ENCODE assay signal across 8 cellular contexts in the genomic region with DNA sequence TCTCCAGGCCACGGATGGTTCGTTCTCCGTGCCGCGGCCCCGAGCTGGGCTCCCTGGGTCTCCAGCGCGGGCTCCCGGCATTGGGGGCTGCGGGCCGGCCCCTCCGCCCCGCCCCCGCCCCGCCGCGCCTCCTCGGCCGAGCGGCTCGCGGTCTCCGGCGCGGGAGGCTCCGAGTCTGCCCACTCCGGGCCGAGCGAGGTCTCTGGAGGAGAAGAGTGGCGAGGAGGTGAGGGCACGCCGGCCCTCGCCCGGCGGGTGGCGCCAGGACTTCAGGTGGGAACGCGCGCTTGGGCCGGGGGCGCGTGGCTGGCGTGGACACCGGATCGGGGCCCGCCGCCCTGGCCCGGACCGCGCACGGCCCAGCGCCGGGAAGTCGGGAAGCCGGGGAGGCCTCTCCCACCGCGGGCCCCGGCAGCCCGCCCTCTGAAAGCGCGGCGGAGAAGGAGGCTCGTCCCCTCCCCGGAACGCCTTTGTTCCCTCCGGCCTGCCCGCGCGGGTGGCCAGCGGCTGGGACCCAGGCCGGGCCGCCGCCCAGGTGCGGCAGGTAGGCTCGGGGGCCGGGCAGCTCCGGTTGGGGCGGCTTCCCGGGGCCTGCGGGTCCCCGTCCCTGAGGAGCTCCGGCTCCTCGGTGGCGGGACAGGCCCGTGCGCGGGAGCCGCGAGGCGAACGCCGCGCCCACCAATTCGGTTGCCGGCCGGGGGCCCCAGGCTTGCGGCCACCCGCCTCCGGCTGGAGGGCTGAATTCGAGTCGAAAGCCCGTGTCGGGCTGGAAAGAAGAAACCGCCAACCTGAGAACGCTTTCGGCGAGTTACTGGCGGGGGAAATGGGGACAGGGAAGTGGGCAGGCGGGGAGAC. TPM values are rescaled to one million over a fixed set of nuclear protein-coding genes. Genes with fewer than 3 reads are reported as not detected.
DNase-seq lines count a peak whose midpoint lies in the region; ATAC-seq and TF ChIP-seq lines count a peak whose summit lies in the region.

No MANE protein-coding gene starts in this region.

- TF ChIP-seq POLR2A in upper lobe of left lung (IDR thresholded peaks at IDR 0.05) = peak in 1 of 4 donors; percentile 15

- H3K36me3 ChIP-seq in mucosa of rectum (ENCODE audit: control insufficient read depth in 2 of 2, insufficient read depth in 2 of 2, low read length in 2 of 2) (peaks cover 0 to 2% of the 10 kb centered on the region in 2 donors), upper lobe of left lung (no peaks in the 10 kb centered on the region)

- TF ChIP-seq CTCF in CD4-positive, alpha-beta T cell (IDR thresholded peaks at IDR 0.05) = no peak
- TF ChIP-seq CTCF in activated B cell treated with CpG ODN at 0.5 μM for 24 hours (IDR thresholded peaks at IDR 0.05) (no peak), epithelial cell of esophagus (IDR thresholded peaks at IDR 0.05; ENCODE audit: insufficient read depth, low read depth, low read length, missing control alignments) (no peak), upper lobe of left lung (IDR thresholded peaks at IDR 0.05) (peak in 5 of 6 experiments; percentile 6 to 32 (median 27))

- H3K9me3 ChIP-seq in CD4-positive, alpha-beta T cell (ENCODE audit: control insufficient read depth, low read length) = no peaks in the 10 kb centered on the region
- no peaks in the 10 kb centered on the region for H3K9me3 ChIP-seq in mucosa of rectum (ENCODE audit: control insufficient read depth in 2 of 2, low read length in 2 of 2)
- no peaks in the 10 kb centered on the region for H3K9me3 ChIP-seq in upper lobe of left lung

- no peak for TF ChIP-seq EP300 in upper lobe of left lung (IDR thresholded peaks at IDR 0.05)

- CTCF ChIA-PET in CD4-positive, alpha-beta T cell (lab: Charles Lee) = interaction anchor here (2.4 kb wide), 1 partner anchor 128 kb away, joined by 7 read pairs; no protein-coding TSS in a partner anchor
- CTCF ChIA-PET in activated B cell treated with CpG ODN at 0.5 μM for 24 hours (lab: Charles Lee) = interaction anchor here (1.3 to 3.6 kb wide), 2 partner anchors 129 to 131 kb away, joined by 3 to 18 read pairs; no protein-coding TSS in a partner anchor

- peak overlapping the region; percentile 77 for H3K4me3 Mint-ChIP-seq in CD4-positive, alpha-beta T cell
- H3K4me3 Mint-ChIP-seq in activated B cell treated with CpG ODN at 0.5 μM for 24 hours = peak overlapping the region; percentile 78

- no peak overlapping the region for H3K27ac Mint-ChIP-seq in CD4-positive, alpha-beta T cell
- H3K27ac Mint-ChIP-seq in activated B cell treated with CpG ODN at 0.5 μM for 24 hours = no peak overlapping the region

- 2 to 6% methylated on average over 7 to 32 of the region's 109 CpGs for WGBS in upper lobe of left lung, 2 donors

- H3K36me3 Mint-ChIP-seq in CD4-positive, alpha-beta T cell (ENCODE audit: low read depth) = no peaks in the 10 kb centered on the region
- no peaks in the 10 kb centered on the region for H3K36me3 Mint-ChIP-seq in activated B cell treated with CpG ODN at 0.5 μM for 24 hours (ENCODE audit: low read depth)

- POLR2A ChIA-PET in CD4-positive, alpha-beta T cell (lab: Charles Lee) = interaction anchor here (1.1 to 1.7 kb wide), 2 partner anchors 31 to 155 kb away, joined by 3 to 5 read pairs; a partner anchor contains a TSS
- POLR2A ChIA-PET in activated B cell treated with CpG ODN at 0.5 μM for 24 hours (lab: Charles Lee) = no interaction called here

- intact Hi-C loops in CD4-positive, alpha-beta T cell (cut with DNase I, micrococcal nuclease) = loop anchor here in 1 of 2 experiments (5.0 kb wide), 1 partner anchor 33 kb away; no protein-coding TSS in a partner anchor
- intact Hi-C loops in activated B cell treated with CpG ODN at 0.5 μM for 24 hours (cut with micrococcal nuclease) = loop anchor here (1.0 to 10.0 kb wide), 4 partner anchors 32 to 129 kb away; no protein-coding TSS in a partner anchor

- no peak overlapping the region for H3K27ac ChIP-seq in CD4-positive, alpha-beta T cell (ENCODE audit: low read depth, low read length)
- H3K27ac ChIP-seq in mucosa of rectum (ENCODE audit: low read depth in 2 of 2, low read length in 2 of 2) (peak overlapping the region; percentile 88 to 95), upper lobe of left lung (peak overlapping the region; percentile 92 to 95 (median 95))

- peak overlapping the region; percentile 86 to 100 for H3K9ac ChIP-seq in mucosa of rectum (ENCODE audit: low read depth in 1 of 2, low read length in 2 of 2)

- peak in 1 of 10 experiments; percentile 15 for DNase-seq in CD4-positive, alpha-beta T cell
- DNase-seq in activated B cell treated with CpG ODN at 0.5 μM for 24 hours (peak; percentile 38), epithelial cell of esophagus (ENCODE audit: low read depth) (no peak), upper lobe of left lung (peak; percentile 68 to 92)
- no peak for DNase-seq in stimulated activated naive CD4-positive, alpha-beta T cell treated with Interleukin-2 at 50 U/mL for 16 hours (lab: John Stamatoyannopoulos, UW)

- peaks cover 54% of the 10 kb centered on the region for H3K27me3 Mint-ChIP-seq in CD4-positive, alpha-beta T cell
- H3K27me3 Mint-ChIP-seq in activated B cell treated with CpG ODN at 0.5 μM for 24 hours = peaks cover 36% of the 10 kb centered on the region

- H3K4me1 ChIP-seq in mucosa of rectum (ENCODE audit: control insufficient read depth in 2 of 2, insufficient read depth in 2 of 2, low read length in 2 of 2) = peaks cover 12 to 14% of the 10 kb centered on the region in 2 donors
- H3K4me1 ChIP-seq in upper lobe of left lung = peaks cover 9 to 37% (median 16%) of the 10 kb centered on the region in 4 donors

- peaks cover 26% of the 10 kb centered on the region for H3K27me3 ChIP-seq in CD4-positive, alpha-beta T cell (ENCODE audit: control insufficient read depth, insufficient read depth, low read length)
- H3K27me3 ChIP-seq in mucosa of rectum (ENCODE audit: control insufficient read depth in 2 of 2, insufficient read depth in 2 of 2, low read length in 2 of 2) = no peaks in the 10 kb centered on the region
- no peaks in the 10 kb centered on the region for H3K27me3 ChIP-seq in upper lobe of left lung

- peaks cover 9% of the 10 kb centered on the region for H3K4me1 Mint-ChIP-seq in CD4-positive, alpha-beta T cell (ENCODE audit: low read depth)
- peaks cover 7% of the 10 kb centered on the region for H3K4me1 Mint-ChIP-seq in activated B cell treated with CpG ODN at 0.5 μM for 24 hours

- H3K4me3 ChIP-seq in epithelial cell of esophagus (ENCODE audit: low read length) (peak overlapping the region; percentile 100), mucosa of rectum (ENCODE audit: low read length in 2 of 2) (peak overlapping the region; percentile 86 to 91), upper lobe of left lung (peak overlapping the region; percentile 55 to 82 (median 66))

- H3K9me3 Mint-ChIP-seq in CD4-positive, alpha-beta T cell = no peaks in the 10 kb centered on the region
- H3K9me3 Mint-ChIP-seq in activated B cell treated with CpG ODN at 0.5 μM for 24 hours = no peaks in the 10 kb centered on the region

- ATAC-seq in CD4-positive, alpha-beta T cell (ENCODE audit: poor library complexity) = peak; percentile 19
- ATAC-seq in HG02642 (IDR thresholded peaks at IDR 0.05; ENCODE audit: poor library complexity, unreplicated experiment) (peak; percentile 39), activated B cell treated with CpG ODN at 0.5 μM for 24 hours (ENCODE audit: low read depth) (peak; percentile 51), upper lobe of left lung (ENCODE audit: low FRiP score in 2 of 2) (peak; percentile 74 to 75), HG03025 (IDR thresholded peaks at IDR 0.05; ENCODE audit: low FRiP score, unreplicated experiment) (no peak)

RNA-seq across cellular contexts. Expression of a gene that starts 1.1 kb away (rescaled TPM):
- under 1 TPM; 0.60 to 0.73 TPM for total RNA-seq in CD4-positive, alpha-beta T cell
- total RNA-seq in activated B cell treated with CpG ODN at 0.5 μM for 24 hours (0.37 and 0.38 TPM in 2 replicates), upper lobe of left lung (10 to 100 TPM; 15.7 to 44.5 (median 28.3) TPM)

Comparison
In these comparisons a context has a peak if more than half of its experiments do, and no peak if none do; other contexts are left out.
1. DNase-seq: peak in activated B cell treated with CpG ODN at 0.5 μM for 24 hours (single experiment) and upper lobe of left lung (2 of 2); none in epithelial cell of esophagus (single experiment) and stimulated activated naive CD4-positive, alpha-beta T cell treated with Interleukin-2 at 50 U/mL for 16 hours (single experiment).
2. CTCF ChIP-seq: peak in upper lobe of left lung (5 of 6); none in CD4-positive, alpha-beta T cell (single experiment), activated B cell treated with CpG ODN at 0.5 μM for 24 hours (single experiment) and epithelial cell of esophagus (single experiment).
3. RNA of a gene that starts 1.1 kb away (total RNA-seq): 15.7 to 44.5 TPM in upper lobe of left lung; 0.60 to 0.73 TPM in CD4-positive, alpha-beta T cell and 0.37 to 0.38 TPM in activated B cell treated with CpG ODN at 0.5 μM for 24 hours; every median in the first group is over 4 times any median in the second.
4. Peak in every context shown above with its lines, with median percentiles within 50 percentile points of each other: H3K4me3 ChIP-seq.